13 cellular contexts compared by ENCODE assay signal in genomic region chr13:30256713-30257432, GRCh38. TPM values are rescaled to one million over a fixed set of nuclear protein-coding genes. Genes with fewer than 3 reads are reported as not detected.
A peak's percentile ranks its signal among the peaks of the same experiment; 100 is the strongest.
DNase-seq lines count a peak whose midpoint lies in the region; ATAC-seq, FAIRE-seq and TF ChIP-seq lines count a peak whose summit lies in the region.
"Had no signal": no experiment of that assay in that cellular context is flagged by ENCODE, and none has a peak within 500 bp of the region (broad histone marks: within the 10 kb centered on the region; RNA-seq: fewer than 3 reads in every experiment).

No MANE protein-coding gene starts in this region.

- H3K4me3 Mint-ChIP-seq in astrocyte (ENCODE audit: unreplicated experiment): no peak overlapping the region
- no peak overlapping the region for H3K4me3 Mint-ChIP-seq in natural killer cell treated with Interleukin-12 subunit alpha and Interleukin-12 subunit beta and Interleukin-15 and Interleukin-18, amount 100 ng/mL, for 72 hours
- H3K4me3 Mint-ChIP-seq: activated CD8-positive, alpha-beta T cell treated with anti-CD3 and anti-CD28 coated beads, Interleukin-2, amount 10 ng/mL, durations not matched to agents 7 days and 5 days; activated naive CD8-positive, alpha-beta T cell treated with anti-CD3 and anti-CD28 coated beads, Interleukin-2, amount 50 U/mL, for 24 hours; memory B cell had no signal

- H3K9me3 ChIP-seq in A673 (ENCODE audit: low read depth, low read length, poor library complexity, severe bottlenecking): no peaks in the 10 kb centered on the region
- H3K9me3 ChIP-seq in astrocyte (ENCODE audit: insufficient read depth, low read depth, low read length): no peaks in the 10 kb centered on the region
- H3K9me3 ChIP-seq in iPS-20b (ENCODE audit: insufficient read depth, low read depth, low read length): no peaks in the 10 kb centered on the region
- H3K9me3 ChIP-seq: esophagus squamous epithelium had no signal

- peaks cover 10% of the 10 kb centered on the region for H4K20me1 ChIP-seq in astrocyte (ENCODE audit: insufficient read depth, low read length)

- H3K4me1 ChIP-seq in A673 (ENCODE audit: insufficient read depth, low read length, poor library complexity, severe bottlenecking) (peaks cover 37% of the 10 kb centered on the region), astrocyte (ENCODE audit: insufficient read depth, low read length) (peaks cover 8% of the 10 kb centered on the region), iPS-20b (ENCODE audit: insufficient read depth, low read length) (no peaks in the 10 kb centered on the region; the same call in 1 of the 2 replicates)
- H3K4me1 ChIP-seq: esophagus squamous epithelium had no signal

- H3K9ac ChIP-seq in astrocyte (ENCODE audit: low read length) (no peak overlapping the region), iPS-20b (ENCODE audit: low read depth, low read length) (0 out of 2 replicates have a peak overlapping the region, but pooled peaks have one; percentile 10)

- no peak overlapping the region for H2AFZ ChIP-seq in astrocyte (ENCODE audit: low read depth, low read length)

- H3K27ac ChIP-seq in A673 (ENCODE audit: low read depth, low read length, poor library complexity, severe bottlenecking) (peak overlapping the region; percentile 12), astrocyte (ENCODE audit: low read depth, low read length) (no peak overlapping the region), iPS-20b (ENCODE audit: low read length) (no peak overlapping the region)
- H3K27ac ChIP-seq: esophagus squamous epithelium had no signal

- H3K27me3 ChIP-seq in A673 (replicated peaks; ENCODE audit: insufficient read depth, low read depth, low read length, poor library complexity): no peaks in the 10 kb centered on the region
- no peaks in the 10 kb centered on the region for H3K27me3 ChIP-seq in H7 (ENCODE audit: control insufficient read depth, insufficient read depth, low read length)
- no peaks in the 10 kb centered on the region for H3K27me3 ChIP-seq in astrocyte (ENCODE audit: insufficient read depth, low read length)
- H3K27me3 ChIP-seq in iPS-20b (ENCODE audit: insufficient read depth, low read length): no peaks in the 10 kb centered on the region
- H3K27me3 ChIP-seq: esophagus squamous epithelium had no signal

- peaks cover 19% of the 10 kb centered on the region for H3K4me1 Mint-ChIP-seq in astrocyte (ENCODE audit: low read depth, unreplicated experiment)
- peaks cover 0 to 4% of the 10 kb centered on the region in 2 donors for H3K4me1 Mint-ChIP-seq in natural killer cell treated with Interleukin-12 subunit alpha and Interleukin-12 subunit beta and Interleukin-15 and Interleukin-18, amount 100 ng/mL, for 72 hours (ENCODE audit: low read depth in 2 of 2)

- H3K36me3 ChIP-seq in A673 (ENCODE audit: insufficient read depth, low read length, poor library complexity, severe bottlenecking): no peaks in the 10 kb centered on the region
- no peaks in the 10 kb centered on the region; the same call in none of the 2 replicates for H3K36me3 ChIP-seq in H7 (replicated peaks; ENCODE audit: control insufficient read depth, insufficient read depth, low read length)
- peaks cover 8% of the 10 kb centered on the region for H3K36me3 ChIP-seq in astrocyte (ENCODE audit: insufficient read depth, low read length)
- H3K36me3 ChIP-seq in iPS-20b (ENCODE audit: insufficient read depth, low read depth, low read length): peaks cover 13% of the 10 kb centered on the region

- no peak overlapping the region for H3K4me3 ChIP-seq in A673 (ENCODE audit: low read depth, low read length, poor library complexity, severe bottlenecking)
- no peak overlapping the region for H3K4me3 ChIP-seq in H7 (ENCODE audit: insufficient read depth, low read depth, low read length)
- H3K4me3 ChIP-seq in astrocyte (ENCODE audit: insufficient read depth, low read depth, low read length): no peak overlapping the region
- no peak overlapping the region for H3K4me3 ChIP-seq in iPS-20b (ENCODE audit: low read length)
- H3K4me3 ChIP-seq: esophagus squamous epithelium had no signal

- TF ChIP-seq CTCF in A673 (conservative IDR thresholded peaks at IDR 0.05; ENCODE audit: low read depth, low read length) (peak; percentile 36), astrocyte (IDR thresholded peaks at IDR 0.05; ENCODE audit: insufficient read depth, low read depth, low read length) (no peak)

- peak overlapping the region; percentile 38 for H3K4me2 ChIP-seq in astrocyte (ENCODE audit: low read length)

- intact Hi-C loops in A673 (cut with micrococcal nuclease; ENCODE audit: unreplicated experiment): no loop called here

- peak overlapping the region; percentile 72 for H3K27ac Mint-ChIP-seq in astrocyte (ENCODE audit: unreplicated experiment)
- no peak overlapping the region for H3K27ac Mint-ChIP-seq in natural killer cell treated with Interleukin-12 subunit alpha and Interleukin-12 subunit beta and Interleukin-15 and Interleukin-18, amount 100 ng/mL, for 72 hours
- H3K27ac Mint-ChIP-seq: activated CD8-positive, alpha-beta T cell treated with anti-CD3 and anti-CD28 coated beads, Interleukin-2, amount 10 ng/mL, durations not matched to agents 7 days and 5 days; activated naive CD8-positive, alpha-beta T cell treated with anti-CD3 and anti-CD28 coated beads, Interleukin-2, amount 50 U/mL, for 24 hours had no signal

- H3K36me3 Mint-ChIP-seq in astrocyte (ENCODE audit: low read depth, unreplicated experiment): peaks cover 7% of the 10 kb centered on the region
- no peaks in the 10 kb centered on the region for H3K36me3 Mint-ChIP-seq in natural killer cell treated with Interleukin-12 subunit alpha and Interleukin-12 subunit beta and Interleukin-15 and Interleukin-18, amount 100 ng/mL, for 72 hours

- BruUV-seq in A673 (replicated peaks; lab: Mats Ljungman, UMichigan): no TSS peak

- FAIRE-seq in astrocyte (lab: Jason Lieb, UNC): no peak

- no peaks in the 10 kb centered on the region for H3K79me2 ChIP-seq in astrocyte (ENCODE audit: insufficient read depth, low read length)

- H3K9me3 Mint-ChIP-seq in astrocyte (ENCODE audit: unreplicated experiment): peaks cover 3% of the 10 kb centered on the region
- no peaks in the 10 kb centered on the region for H3K9me3 Mint-ChIP-seq in natural killer cell treated with Interleukin-12 subunit alpha and Interleukin-12 subunit beta and Interleukin-15 and Interleukin-18, amount 100 ng/mL, for 72 hours
- H3K9me3 Mint-ChIP-seq: activated naive CD8-positive, alpha-beta T cell treated with anti-CD3 and anti-CD28 coated beads, Interleukin-2, amount 50 U/mL, for 24 hours; memory B cell had no signal

- DNase-seq in A673 (ENCODE audit: low spot score) (no peak), H7 (peak; percentile 24), astrocyte (ENCODE audit: low read depth) (no peak), occipital lobe (lab: John Stamatoyannopoulos, UW) (no peak)
- no peak for DNase-seq in activated effector memory CD4-positive, alpha-beta T cell treated with anti-CD3 and anti-CD28 coated beads, Interleukin-2, amount 50 U/mL, for 16 hours
- DNase-seq in natural killer cell treated with Interleukin-12 subunit alpha and Interleukin-12 subunit beta and Interleukin-15 and Interleukin-18, amount 100 ng/mL, for 72 hours (ENCODE audit: low spot score): no peak
- DNase-seq in activated CD4-positive, alpha-beta T cell treated with anti-CD3 and anti-CD28 coated beads for 1 hour: no peak
- DNase-seq: activated CD8-positive, alpha-beta T cell treated with anti-CD3 and anti-CD28 coated beads, Interleukin-2, amount 10 ng/mL, durations not matched to agents 7 days and 5 days; activated naive CD8-positive, alpha-beta T cell treated with anti-CD3 and anti-CD28 coated beads, Interleukin-2, amount 50 U/mL, for 24 hours; esophagus squamous epithelium; stimulated activated CD8-positive, alpha-beta memory T cell treated with anti-CD3 and anti-CD28 coated beads, Interleukin-4, amount 100 ng/mL, for 48 hours had no signal

- no peak for ATAC-seq in natural killer cell treated with Interleukin-12 subunit alpha and Interleukin-12 subunit beta and Interleukin-15 and Interleukin-18, amount 100 ng/mL, for 72 hours
- ATAC-seq: activated CD8-positive, alpha-beta T cell treated with anti-CD3 and anti-CD28 coated beads, Interleukin-2, amount 10 ng/mL, durations not matched to agents 7 days and 5 days; activated naive CD8-positive, alpha-beta T cell treated with anti-CD3 and anti-CD28 coated beads, Interleukin-2, amount 50 U/mL, for 24 hours had no signal

- CTCF ChIA-PET in A673 (lab: Charles Lee): interaction anchor here (0.6 kb wide), 1 partner anchor 278 kb away, joined by 3 read pairs; no protein-coding TSS in a partner anchor

- POLR2A ChIA-PET in A673 (lab: Charles Lee; ENCODE audit: low non-redundant PET): no interaction called here

- H3K27me3 Mint-ChIP-seq in astrocyte (ENCODE audit: low read depth, unreplicated experiment): no peaks in the 10 kb centered on the region
- H3K27me3 Mint-ChIP-seq in natural killer cell treated with Interleukin-12 subunit alpha and Interleukin-12 subunit beta and Interleukin-15 and Interleukin-18, amount 100 ng/mL, for 72 hours: no peaks in the 10 kb centered on the region
- H3K27me3 Mint-ChIP-seq: activated naive CD8-positive, alpha-beta T cell treated with anti-CD3 and anti-CD28 coated beads, Interleukin-2, amount 50 U/mL, for 24 hours; memory B cell had no signal

RNA-seq across cellular contexts. Expression of gene KATNAL1, which starts 50.5 kb away (rescaled TPM):
- total RNA-seq in A673 (2021): 63.0 and 66.5 TPM in 2 replicates
- 12.1 and 12.8 TPM in 2 replicates for total RNA-seq in H7 (2014; rRNA removed; shearing (Covaris generic))
- total RNA-seq in astrocyte: 36.9 and 42.0 TPM in 2 replicates
- 10 to 100 TPM in 1 of 2 donors, 1 to 10 TPM in 1; 9.6 to 22.4 TPM for total RNA-seq in natural killer cell treated with Interleukin-12 subunit alpha and Interleukin-12 subunit beta and Interleukin-15 and Interleukin-18, amount 100 ng/mL, for 72 hours
- total RNA-seq in occipital lobe: 76.3 TPM
